36 cellular contexts compared by ENCODE assay signal in genomic region chr16:48299471-48299870, GRCh38. TPM values are rescaled to one million over a fixed set of nuclear protein-coding genes. Genes with fewer than 3 reads are reported as not detected.
A peak's percentile ranks its signal among the peaks of the same experiment; 100 is the strongest.
DNase-seq lines count a peak whose midpoint lies in the region; ATAC-seq and TF ChIP-seq lines count a peak whose summit lies in the region.
"Had no signal": no experiment of that assay in that cellular context is flagged by ENCODE, and none has a peak within 500 bp of the region (broad histone marks: within the 10 kb centered on the region; RNA-seq: fewer than 3 reads in every experiment).

No MANE protein-coding gene starts in this region.

- H2BK20ac ChIP-seq in IMR-90 (ENCODE audit: low read depth, low read length) = peak overlapping the region; percentile 38; the same call in 1 of the 2 replicates

- H2BK5ac ChIP-seq in IMR-90 (ENCODE audit: low read depth, low read length, poor library complexity, severe bottlenecking) = peak overlapping the region; percentile 50

- H3K9me3 ChIP-seq in IMR-90 (ENCODE audit: control insufficient read depth, insufficient read depth, low read length) (no peaks in the 10 kb centered on the region), thyroid gland (no peaks in the 10 kb centered on the region)
- H3K9me3 ChIP-seq: HAP-1, neutrophil, SK-N-SH, upper lobe of right lung had no signal

- no CpG with 5 or more reads among the region's 4 CpGs for WGBS in IMR-90 (ENCODE audit: extremely low coverage in 2 of 2, insufficient read length in 1 of 2), 2 experiments
- 59 to 76% methylated on average over 4 of the region's 4 CpGs for WGBS in thyroid gland, 2 donors

- no TSS peak for BruUV-seq in IMR-90 (replicated peaks; lab: Mats Ljungman, UMichigan)

- in situ Hi-C loops in IMR-90 (cut with MboI; ENCODE audit: low sequenced_read_pairs) = no loop called here

- no peaks in the 10 kb centered on the region for H3K27me3 ChIP-seq in IMR-90 (ENCODE audit: control insufficient read depth, insufficient read depth, low read length)
- H3K27me3 ChIP-seq in thyroid gland = no peaks in the 10 kb centered on the region
- H3K27me3 ChIP-seq: neutrophil, upper lobe of right lung had no signal

- H3K4me2 ChIP-seq in IMR-90 (ENCODE audit: low read depth, low read length) = no peak overlapping the region
- H3K4me2 ChIP-seq: SK-N-SH had no signal

- H3K9me1 ChIP-seq in IMR-90 (ENCODE audit: insufficient read depth, low read length) = no peaks in the 10 kb centered on the region; the same call in 1 of the 2 replicates

- no peak for TF ChIP-seq POLR2A in IMR-90 (IDR thresholded peaks at IDR 0.05; ENCODE audit: low read depth, low read length)
- no peak for TF ChIP-seq POLR2A in thyroid gland (IDR thresholded peaks at IDR 0.05)

- H3K9me3 Mint-ChIP-seq in stimulated activated naive CD8-positive, alpha-beta T cell treated with anti-CD3 and anti-CD28 coated beads, Interleukin-15, amount 100 ng/mL, for 72 hours = no peaks in the 10 kb centered on the region
- H3K9me3 Mint-ChIP-seq: activated B cell treated with CpG ODN at 0.5 μM for 24 hours; activated naive CD8-positive, alpha-beta T cell treated with anti-CD3 and anti-CD28 coated beads, Interleukin-2, amount 10 ng/mL, durations not matched to agents 7 days and 5 days; activated T-helper 2 cell treated with anti-CD3 and anti-CD28 coated beads, Interferon-gamma antibody, Interleukin-2, Interleukin-4, amounts not matched to agents 10 μg/mL and 5 μg/mL and 100 μg/mL, durations not matched to agents 14 hours and 24 hours and 36 hours; CD14-positive monocyte; central memory CD8-positive, alpha-beta T cell; dendritic cell treated with granulocyte-macrophage colony-stimulating factor and Interleukin-4, amounts not matched to agents 40 ng/mL and 50 ng/mL, for 4 days; endodermal cell had no signal

- 0 out of 2 replicates have a peak overlapping the region, but pooled peaks have one; percentile 54 for H4K5ac ChIP-seq in IMR-90 (ENCODE audit: low read depth, low read length)

- peak overlapping the region; percentile 73 for H4K91ac ChIP-seq in IMR-90 (ENCODE audit: insufficient read depth, low read depth, low read length)

- H3K56ac ChIP-seq in IMR-90 (ENCODE audit: extremely low read depth, insufficient read depth, low read length) = no peak overlapping the region; the same call in 1 of the 2 replicates

- ATAC-seq in stimulated activated naive CD8-positive, alpha-beta T cell treated with anti-CD3 and anti-CD28 coated beads, Interleukin-15, amount 100 ng/mL, for 72 hours = no peak
- no peak for ATAC-seq in stimulated activated naive CD8-positive, alpha-beta T cell treated with anti-CD3 and anti-CD28 coated beads, Interleukin-15, Interleukin-2, amounts not matched to agents 100 U/mL and 50 U/mL, for 24 hours
- ATAC-seq in IMR-90 (ENCODE audit: low read depth) = no peak
- ATAC-seq: esophagus mucosa; naive thymus-derived CD4-positive, alpha-beta T cell; sciatic nerve; upper lobe of right lung had no signal

- CTCF ChIA-PET in IMR-90 (lab: Yijun Ruan, JAX) (no interaction called here), GM10248 (lab: Yijun Ruan, JAX) (interaction anchor here (1.4 to 2.2 kb wide), 2 partner anchors 9 to 331 kb away, joined by 3 to 8 read pairs; no protein-coding TSS in a partner anchor)

- peak overlapping the region; percentile 85 for H2BK120ac ChIP-seq in IMR-90 (ENCODE audit: low read depth, low read length)

- peak overlapping the region; percentile 96 to 98 for H3K27ac Mint-ChIP-seq in stimulated activated naive CD8-positive, alpha-beta T cell treated with anti-CD3 and anti-CD28 coated beads, Interleukin-15, amount 100 ng/mL, for 72 hours
- H3K27ac Mint-ChIP-seq: activated B cell treated with CpG ODN at 0.5 μM for 24 hours; activated naive CD8-positive, alpha-beta T cell treated with anti-CD3 and anti-CD28 coated beads, Interleukin-2, amount 10 ng/mL, durations not matched to agents 7 days and 5 days; activated T-helper 2 cell treated with anti-CD3 and anti-CD28 coated beads, Interferon-gamma antibody, Interleukin-2, Interleukin-4, amounts not matched to agents 10 μg/mL and 5 μg/mL and 100 μg/mL, durations not matched to agents 14 hours and 24 hours and 36 hours; dendritic cell treated with granulocyte-macrophage colony-stimulating factor and Interleukin-4, amounts not matched to agents 40 ng/mL and 50 ng/mL, for 4 days; T-helper 1 cell treated with Interleukin-12 subunit alpha and Interleukin-12 subunit beta and Interleukin-4 antibody, amounts not matched to agents 30 μg/mL and 1 μg/mL, for 36 hours had no signal

- H3K27me3 Mint-ChIP-seq in stimulated activated naive CD8-positive, alpha-beta T cell treated with anti-CD3 and anti-CD28 coated beads, Interleukin-15, amount 100 ng/mL, for 72 hours = no peaks in the 10 kb centered on the region
- H3K27me3 Mint-ChIP-seq: activated B cell treated with CpG ODN at 0.5 μM for 24 hours; activated naive CD8-positive, alpha-beta T cell treated with anti-CD3 and anti-CD28 coated beads, Interleukin-2, amount 10 ng/mL, durations not matched to agents 7 days and 5 days; central memory CD8-positive, alpha-beta T cell; dendritic cell treated with granulocyte-macrophage colony-stimulating factor and Interleukin-4, amounts not matched to agents 40 ng/mL and 50 ng/mL, for 4 days; naive thymus-derived CD4-positive, alpha-beta T cell; progenitor cell of endocrine pancreas had no signal

- H4K20me1 ChIP-seq in IMR-90 (ENCODE audit: insufficient read depth, low read length) = no peaks in the 10 kb centered on the region

- H3K27ac ChIP-seq in IMR-90 (ENCODE audit: insufficient read depth, low read length) = peak overlapping the region; percentile 88; the same call in 1 of the 2 replicates
- peak overlapping the region; percentile 63 for H3K27ac ChIP-seq in epithelial cell of prostate
- H3K27ac ChIP-seq in thyroid gland = peak overlapping the region in 2 of 3 donors; percentile 19 to 64
- H3K27ac ChIP-seq: neutrophil had no signal

- no peak overlapping the region for H3K9ac ChIP-seq in IMR-90 (ENCODE audit: low read depth, low read length)
- H3K9ac ChIP-seq: SK-N-SH had no signal

- no peak for TF ChIP-seq RAD21 in IMR-90 (IDR thresholded peaks at IDR 0.05; ENCODE audit: low read length)

- H3K36me3 ChIP-seq in IMR-90 (ENCODE audit: control insufficient read depth, insufficient read depth, low read length) (peaks cover 33% of the 10 kb centered on the region), thyroid gland (peaks cover 19 to 28% of the 10 kb centered on the region in 2 donors)

- H2AK5ac ChIP-seq in IMR-90 (ENCODE audit: low read depth, low read length) = no peak overlapping the region; the same call in 1 of the 2 replicates

- peak overlapping the region; percentile 46; the same call in 1 of the 2 replicates for H3K18ac ChIP-seq in IMR-90 (ENCODE audit: low read depth, low read length)

- peak overlapping the region; percentile 54; the same call in 1 of the 3 replicates for H2BK15ac ChIP-seq in IMR-90 (ENCODE audit: low read depth, low read length)

- POLR2A ChIA-PET in IMR-90 (lab: Charles Lee; ENCODE audit: unreplicated experiment) = no interaction called here
- POLR2A ChIA-PET in GM10248 (lab: Yijun Ruan, JAX) = no interaction called here

- no peak overlapping the region for H2AK9ac ChIP-seq in IMR-90 (replicated peaks; ENCODE audit: low read depth, low read length, poor library complexity)

- no peak overlapping the region for H3K4me3 Mint-ChIP-seq in stimulated activated naive CD8-positive, alpha-beta T cell treated with anti-CD3 and anti-CD28 coated beads, Interleukin-15, amount 100 ng/mL, for 72 hours
- H3K4me3 Mint-ChIP-seq: activated B cell treated with CpG ODN at 0.5 μM for 24 hours; activated naive CD8-positive, alpha-beta T cell treated with anti-CD3 and anti-CD28 coated beads, Interleukin-2, amount 10 ng/mL, durations not matched to agents 7 days and 5 days; CD14-positive monocyte; central memory CD8-positive, alpha-beta T cell; dendritic cell treated with granulocyte-macrophage colony-stimulating factor and Interleukin-4, amounts not matched to agents 40 ng/mL and 50 ng/mL, for 4 days; endodermal cell; naive thymus-derived CD4-positive, alpha-beta T cell; T-helper 1 cell treated with Interleukin-12 subunit alpha and Interleukin-12 subunit beta and Interleukin-4 antibody, amounts not matched to agents 30 μg/mL and 1 μg/mL, for 36 hours had no signal

- intact Hi-C loops in IMR-90 (cut with micrococcal nuclease) (no loop called here), thyroid gland (cut with DNase I) (no loop called here)

- H3K4me1 Mint-ChIP-seq in stimulated activated naive CD8-positive, alpha-beta T cell treated with anti-CD3 and anti-CD28 coated beads, Interleukin-15, amount 100 ng/mL, for 72 hours = peaks cover 7% of the 10 kb centered on the region
- H3K4me1 Mint-ChIP-seq: activated B cell treated with CpG ODN at 0.5 μM for 24 hours; activated naive CD8-positive, alpha-beta T cell treated with anti-CD3 and anti-CD28 coated beads, Interleukin-2, amount 10 ng/mL, durations not matched to agents 7 days and 5 days; CD14-positive monocyte; central memory CD8-positive, alpha-beta T cell; endodermal cell had no signal

- H3K79me1 ChIP-seq in IMR-90 (ENCODE audit: low read depth in 1 of 2, low read length in 2 of 2) = peaks cover 8% of the 10 kb centered on the region in 2 experiments; a peak in 2 of 4 replicates

- no peak for TF ChIP-seq CTCF in IMR-90 (conservative IDR thresholded peaks at IDR 0.05; ENCODE audit: low read depth, low read length)
- TF ChIP-seq CTCF in thyroid gland (IDR thresholded peaks at IDR 0.05) = no peak
- no peak for TF ChIP-seq CTCF in GM10248 (IDR thresholded peaks at IDR 0.05; ENCODE audit: control extremely low read depth, extremely low read depth, low read depth, missing control alignments)

- dilution Hi-C loops in IMR-90 (cut with HindIII; ENCODE audit: low sequenced_read_pairs, unreplicated experiment) = no loop called here

- 0 out of 2 replicates have a peak overlapping the region, but pooled peaks have one; percentile 20 for H3K14ac ChIP-seq in IMR-90 (replicated peaks; ENCODE audit: low read depth, low read length)

- no peak for DNase-seq in stimulated activated naive CD8-positive, alpha-beta T cell treated with anti-CD3 and anti-CD28 coated beads, Interleukin-15, amount 100 ng/mL, for 72 hours
- DNase-seq in stimulated activated naive CD8-positive, alpha-beta T cell treated with anti-CD3 and anti-CD28 coated beads, Interleukin-15, Interleukin-2, amounts not matched to agents 100 U/mL and 50 U/mL, for 24 hours = no peak
- no peak for DNase-seq in IMR-90
- DNase-seq in epithelial cell of prostate (ENCODE audit: low read depth, low spot score) = no peak
- DNase-seq in thyroid gland = no peak
- no peak for DNase-seq in NCI-H2171 (lab: John Stamatoyannopoulos, UW)
- DNase-seq in GM10248 (ENCODE audit: extremely low spot score) = no peak
- DNase-seq in superior temporal gyrus (ENCODE audit: extremely low spot score) = no peak
- DNase-seq: activated B cell treated with CpG ODN at 0.5 μM for 24 hours; activated CD4-positive, alpha-beta T cell treated with anti-CD3 and anti-CD28 coated beads, Interleukin-2, amount 50 U/mL, for 1 hour; activated CD8-positive, alpha-beta memory T cell treated with anti-CD3 and anti-CD28 coated beads, Interleukin-2, amount 50 U/mL, for 4 hours; activated naive CD8-positive, alpha-beta T cell treated with anti-CD3 and anti-CD28 coated beads, Interleukin-2, amount 10 ng/mL, durations not matched to agents 7 days and 5 days; endodermal cell; foreskin fibroblast; head of caudate nucleus; kidney; midbrain; MM.1S; naive thymus-derived CD4-positive, alpha-beta T cell; NCI-H1417; NCI-H2029 treated with DMSO at 0.1 percent for 48 hours; NCI-H524 treated with DMSO at 0.1 percent for 48 hours; SK-N-SH; stimulated activated CD4-positive, alpha-beta T cell treated with anti-CD3 and anti-CD28 coated beads, Interleukin-12 subunit alpha, Interleukin-12 subunit beta, amount 100 ng/mL, for 4 hours; stimulated activated CD4-positive, alpha-beta T cell treated with anti-CD3 and anti-CD28 coated beads, Interleukin-4, amount 100 ng/mL, for 1 hour; upper lobe of right lung had no signal

- peaks cover 2% of the 10 kb centered on the region; the same call in 1 of the 2 replicates for H3K4me1 ChIP-seq in IMR-90 (ENCODE audit: control insufficient read depth, insufficient read depth, low read length)
- H3K4me1 ChIP-seq in thyroid gland = peaks cover 20 to 31% of the 10 kb centered on the region in 2 donors
- H3K4me1 ChIP-seq: upper lobe of right lung had no signal

- H3K4me3 ChIP-seq in IMR-90 (ENCODE audit: insufficient read depth, low read depth, low read length) (no peak overlapping the region), thyroid gland (replicated peaks in 1 of 3) (no peak overlapping the region)
- H3K4me3 ChIP-seq: HAP-1, upper lobe of right lung had no signal

- peak overlapping the region in 1 of 2 experiments; percentile 79; a peak in 2 of 4 replicates for H4K8ac ChIP-seq in IMR-90 (ENCODE audit: low read depth in 2 of 2, low read length in 2 of 2)

- peak overlapping the region; percentile 53 for H3K4ac ChIP-seq in IMR-90 (ENCODE audit: low read depth, low read length)

- no peak overlapping the region for H2AFZ ChIP-seq in IMR-90 (replicated peaks; ENCODE audit: low read length, poor library complexity)

- H3K23ac ChIP-seq in IMR-90 (ENCODE audit: low read depth, low read length) = peak overlapping the region; percentile 58; the same call in 1 of the 2 replicates

RNA-seq across cellular contexts. Expression of gene ABCC11, which starts 52.1 kb away (rescaled TPM):
- total RNA-seq in IMR-90 (2012; rRNA removed) = under 0.01 and 0.18 TPM in 2 replicates
- polyA plus RNA-seq in IMR-90 (2012; rRNA removed) = 0.06 and 0.09 TPM in 2 replicates
- 0.12 TPM in 1 of 2 replicates, not detected in the other for polyA plus RNA-seq in IMR-90 (2012; cell fraction: cytosol; rRNA removed)
- polyA plus RNA-seq in IMR-90 (2012; cell fraction: nucleus; rRNA removed; ENCODE audit: low replicate concordance) = 0.07 and 0.10 TPM in 2 replicates
- total RNA-seq in thyroid gland = under 1 TPM in 1 of 4 donors, not detected in 3; 0.27 TPM
- total RNA-seq: activated B cell treated with CpG ODN at 0.5 μM for 24 hours, kidney, sciatic nerve, upper lobe of right lung had no signal
- polyA plus RNA-seq: CD14-positive monocyte; naive thymus-derived CD4-positive, alpha-beta T cell had no signal

RNA-seq across cellular contexts. Expression of gene LONP2, which starts 55.4 kb away (rescaled TPM):
- total RNA-seq in IMR-90 (2012; rRNA removed) = 81.1 and 90.9 TPM in 2 replicates
- polyA plus RNA-seq in IMR-90 (2012; rRNA removed) = 26.7 and 31.5 TPM in 2 replicates
- polyA plus RNA-seq in IMR-90 (2012; cell fraction: cytosol; rRNA removed) = 8.2 and 10.0 TPM in 2 replicates
- 25.0 and 105 TPM in 2 replicates for polyA plus RNA-seq in IMR-90 (2012; cell fraction: nucleus; rRNA removed; ENCODE audit: low replicate concordance)
- total RNA-seq in thyroid gland = 100 to 1,000 TPM; 108 to 124 (median 116) TPM
